Comparison of ENCODE assay signal across 7 cellular contexts in genomic region chr1:143799568-143800187, GRCh38.
A peak's percentile ranks its signal among the peaks of the same experiment; 100 is the strongest.
DNase-seq lines count a peak whose midpoint lies in the region; ATAC-seq, FAIRE-seq and TF ChIP-seq lines count a peak whose summit lies in the region.
"Not testable (repeated sequence)": the region's sequence is repeated elsewhere in the genome, so short reads cannot be mapped to it uniquely, and the experiment has no call there.

No MANE protein-coding gene starts in this region.

- not testable (repeated sequence) for TF ChIP-seq EP300 in K562 (IDR thresholded peaks at IDR 0.05; ENCODE audit: low read length)

- not testable (repeated sequence) for H3K9me3 Mint-ChIP-seq in WTC11; stimulated activated effector memory CD8-positive, alpha-beta T cell treated with anti-CD3 and anti-CD28 coated beads, Interleukin-12 subunit alpha, Interleukin-12 subunit beta, amount 100 ng/mL, for 72 hours

- not testable (repeated sequence) for H3K79me2 ChIP-seq in K562 (ENCODE audit: control insufficient read depth, insufficient read depth, low read length)

- not testable (repeated sequence) for TF ChIP-seq POLR2A in K562 (conservative IDR thresholded peaks at IDR 0.05)

- WGBS in K562 (ENCODE audit: insufficient coverage, low coverage, missing lambda C conversion rate), result no CpG with 5 or more reads among the region's 22 CpGs

- BruUV-seq in K562 (replicated peaks; lab: Mats Ljungman, UMichigan), result not testable (repeated sequence)

- H3K27me3 Mint-ChIP-seq in WTC11 (ENCODE audit: low read depth), result not testable (repeated sequence)

- H3K4me1 Mint-ChIP-seq in WTC11; stimulated activated effector memory CD8-positive, alpha-beta T cell treated with anti-CD3 and anti-CD28 coated beads, Interleukin-12 subunit alpha, Interleukin-12 subunit beta, amount 100 ng/mL, for 72 hours: not testable (repeated sequence)

- H3K4me3 ChIP-seq in K562, left lung: not testable (repeated sequence)

- not testable (repeated sequence) for H3K27ac ChIP-seq in K562 (ENCODE audit: extremely low read depth, low read depth, low read length); left lung

- CTCF ChIA-PET in WTC11 (lab: Charles Lee); K562 (lab: Yijun Ruan, JAX; ENCODE audit: low intra/inter-chr PET ratio): not testable (repeated sequence)

- not testable (repeated sequence) for TF ChIP-seq RAD21 in K562 (CRISPR knock-in tag; conservative IDR thresholded peaks at IDR 0.05 in 1 of 2, IDR thresholded peaks at IDR 0.05 in 1 of 2)

- H3K9me1 ChIP-seq in K562 (ENCODE audit: control insufficient read depth, insufficient read depth, low read length), result not testable (repeated sequence)

- not testable (repeated sequence) for H3K36me3 Mint-ChIP-seq in WTC11; stimulated activated effector memory CD8-positive, alpha-beta T cell treated with anti-CD3 and anti-CD28 coated beads, Interleukin-12 subunit alpha, Interleukin-12 subunit beta, amount 100 ng/mL, for 72 hours

- POLR2A ChIA-PET in WTC11 (lab: Charles Lee); K562 (lab: Yijun Ruan, JAX): not testable (repeated sequence)

- H2AFZ ChIP-seq in K562 (ENCODE audit: low read depth, low read length), result not testable (repeated sequence)

- H3K4me2 ChIP-seq in K562 (ENCODE audit: insufficient read depth, low read length), result not testable (repeated sequence)

- H3K27ac Mint-ChIP-seq in WTC11; stimulated activated effector memory CD8-positive, alpha-beta T cell treated with anti-CD3 and anti-CD28 coated beads, Interleukin-12 subunit alpha, Interleukin-12 subunit beta, amount 100 ng/mL, for 72 hours: not testable (repeated sequence)

- intact Hi-C loops in K562 (cut with micrococcal nuclease); left lung (cut with DNase I): not testable (repeated sequence)

- not testable (repeated sequence) for DNase-seq in WTC11 (ENCODE audit: low spot score); K562 (ENCODE audit: extremely low read depth in 1 of 4, low spot score in 3 of 4); left lung; stimulated activated effector memory CD8-positive, alpha-beta T cell treated with anti-CD3 and anti-CD28 coated beads, Interleukin-12 subunit alpha, Interleukin-12 subunit beta, amount 100 ng/mL, for 72 hours (ENCODE audit: low spot score in 2 of 2)

- not testable (repeated sequence) for H3K36me3 ChIP-seq in K562 (ENCODE audit: control insufficient read depth, insufficient read depth, low read length); left lung

- TF ChIP-seq CTCF in WTC11 (IDR thresholded peaks at IDR 0.05); K562 (IDR thresholded peaks at IDR 0.05 in 2 of 3, conservative IDR thresholded peaks at IDR 0.05 in 1 of 3; ENCODE audit: insufficient read depth in 2 of 3, low read depth in 1 of 3, low read length in 3 of 3); left lung (IDR thresholded peaks at IDR 0.05): not testable (repeated sequence)

- in situ Hi-C loops in K562 (cut with MboI), result loop anchor here (10.0 kb wide), 1 partner anchor 1355 kb away; no protein-coding TSS in a partner anchor

- H3K9ac ChIP-seq in K562 (ENCODE audit: insufficient read depth in 1 of 2, low read depth in 2 of 2, low read length in 2 of 2), result not testable (repeated sequence)

- FAIRE-seq in K562 (lab: Jason Lieb, UNC), result peak; percentile 82

- not testable (repeated sequence) for H3K27me3 ChIP-seq in K562 (ENCODE audit: control insufficient read depth in 2 of 2, insufficient read depth in 2 of 2, low read length in 2 of 2); left lung

- peak; percentile 63 for ATAC-seq in GM18907 (IDR thresholded peaks at IDR 0.05; ENCODE audit: unreplicated experiment)
- peak; percentile 53 for ATAC-seq in HG02642 (IDR thresholded peaks at IDR 0.05; ENCODE audit: poor library complexity, unreplicated experiment)
- peak; percentile 67 for ATAC-seq in HG03432 (IDR thresholded peaks at IDR 0.05; ENCODE audit: unreplicated experiment)
- peak; percentile 68 for ATAC-seq in WTC11
- peak; percentile 73 for ATAC-seq in K562
- peak; percentile 52 for ATAC-seq in left lung
- ATAC-seq in stimulated activated effector memory CD8-positive, alpha-beta T cell treated with anti-CD3 and anti-CD28 coated beads, Interleukin-12 subunit alpha, Interleukin-12 subunit beta, amount 100 ng/mL, for 72 hours, result peak; percentile 89

- H3K4me1 ChIP-seq in K562 (replicated peaks in 1 of 2; ENCODE audit: control insufficient read depth in 2 of 2, insufficient read depth in 2 of 2, low read length in 2 of 2); left lung: not testable (repeated sequence)

- not testable (repeated sequence) for H4K20me1 ChIP-seq in K562 (replicated peaks; ENCODE audit: control insufficient read depth, insufficient read depth, low read length)

- H3K4me3 Mint-ChIP-seq in WTC11; stimulated activated effector memory CD8-positive, alpha-beta T cell treated with anti-CD3 and anti-CD28 coated beads, Interleukin-12 subunit alpha, Interleukin-12 subunit beta, amount 100 ng/mL, for 72 hours: not testable (repeated sequence)

- H3K9me3 ChIP-seq in K562 (replicated peaks; ENCODE audit: control insufficient read depth, insufficient read depth, low read depth, low read length); left lung: not testable (repeated sequence)
